In the genomic region with DNA sequence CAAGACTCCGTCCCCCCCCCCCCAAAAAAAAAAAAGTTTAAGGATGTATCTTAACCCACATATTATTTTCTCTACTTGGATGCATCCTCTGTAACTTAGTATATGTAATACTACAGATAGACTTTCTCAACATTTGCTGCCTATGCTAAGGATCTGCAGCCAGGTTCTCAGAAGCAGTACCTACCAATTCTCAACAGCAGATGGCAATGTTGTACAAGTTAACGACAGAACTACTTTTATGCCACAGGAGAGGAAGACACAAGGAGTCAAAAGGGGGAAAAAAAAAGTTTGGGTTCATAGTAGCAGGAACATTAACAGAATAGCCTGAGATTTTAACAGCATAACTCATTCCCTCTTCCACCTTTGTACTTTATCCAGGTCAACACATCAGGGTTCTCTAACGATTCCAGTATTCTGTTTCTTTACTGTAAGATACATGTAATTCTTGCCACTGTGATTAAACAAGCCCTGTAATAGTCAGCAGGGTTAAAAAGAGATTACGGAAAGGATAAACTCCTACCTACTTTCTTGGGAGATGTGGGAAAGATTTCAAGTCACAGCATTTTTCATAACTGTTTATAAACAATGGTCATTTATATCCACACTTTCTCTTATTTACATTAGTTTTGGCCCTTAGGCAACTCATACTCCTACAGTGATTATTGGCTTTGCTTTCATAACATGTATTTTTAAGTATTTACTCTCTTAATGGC, we compare ENCODE assay signal across 8 cellular contexts. TPM values are rescaled to one million over a fixed set of nuclear protein-coding genes. Genes with fewer than 3 reads are reported as not detected.
DNase-seq lines count a peak whose midpoint lies in the region; ATAC-seq and TF ChIP-seq lines count a peak whose summit lies in the region.

No MANE protein-coding gene starts in this region.

- no peak overlapping the region for H3K9ac ChIP-seq in neural cell (ENCODE audit: low read length)

- no peak for TF ChIP-seq EP300 in neural cell (conservative IDR thresholded peaks at IDR 0.05; ENCODE audit: poor library complexity, severe bottlenecking)

- H3K27ac Mint-ChIP-seq in HFFc6, result peak overlapping the region; percentile 48; the same call in 1 of the 2 replicates
- no peak overlapping the region for H3K27ac Mint-ChIP-seq in activated CD8-positive, alpha-beta T cell treated with anti-CD3 and anti-CD28 coated beads, Interleukin-2, amount 10 ng/mL, durations not matched to agents 7 days and 5 days

- no peaks in the 10 kb centered on the region for H3K9me3 Mint-ChIP-seq in HFFc6
- H3K9me3 Mint-ChIP-seq in activated CD8-positive, alpha-beta T cell treated with anti-CD3 and anti-CD28 coated beads, Interleukin-2, amount 10 ng/mL, durations not matched to agents 7 days and 5 days (ENCODE audit: insufficient read depth), result no peaks in the 10 kb centered on the region

- TF ChIP-seq CTCF in HFFc6 (IDR thresholded peaks at IDR 0.05) (peak; percentile 87), neural cell (IDR thresholded peaks at IDR 0.05; ENCODE audit: poor library complexity, severe bottlenecking) (peak; percentile 91)

- CTCF ChIA-PET in activated CD8-positive, alpha-beta T cell treated with anti-CD3 and anti-CD28 coated beads, Interleukin-2, amount 10 ng/mL, durations not matched to agents 7 days and 5 days (lab: Charles Lee), result interaction anchor here (0.7 to 11.1 kb wide), 14 partner anchors 9 to 363 kb away, joined by 3 to 216 read pairs (median 4); a partner anchor contains a TSS

- H3K36me3 ChIP-seq in neural cell (ENCODE audit: insufficient read depth, low read length), result peaks cover 15% of the 10 kb centered on the region

- no peaks in the 10 kb centered on the region for H3K27me3 Mint-ChIP-seq in HFFc6 (ENCODE audit: insufficient read depth)
- no peaks in the 10 kb centered on the region for H3K27me3 Mint-ChIP-seq in activated CD8-positive, alpha-beta T cell treated with anti-CD3 and anti-CD28 coated beads, Interleukin-2, amount 10 ng/mL, durations not matched to agents 7 days and 5 days (ENCODE audit: low read depth)

- TF ChIP-seq RAD21 in neural cell (conservative IDR thresholded peaks at IDR 0.05), result peak; percentile 94

- ATAC-seq in activated CD8-positive, alpha-beta T cell treated with anti-CD3 and anti-CD28 coated beads, Interleukin-2, amount 10 ng/mL, durations not matched to agents 7 days and 5 days, result peak; percentile 77
- ATAC-seq in HG03439 (IDR thresholded peaks at IDR 0.05; ENCODE audit: unreplicated experiment) (no peak), HG02870 (IDR thresholded peaks at IDR 0.05; ENCODE audit: unreplicated experiment) (no peak)

- H3K79me2 ChIP-seq in neural cell (replicated peaks; ENCODE audit: insufficient read depth, low read length), result no peaks in the 10 kb centered on the region

- no peak overlapping the region for H2AFZ ChIP-seq in neural cell (ENCODE audit: low read depth, low read length)

- peaks cover 29% of the 10 kb centered on the region for H3K36me3 Mint-ChIP-seq in HFFc6 (ENCODE audit: low read depth)
- H3K36me3 Mint-ChIP-seq in activated CD8-positive, alpha-beta T cell treated with anti-CD3 and anti-CD28 coated beads, Interleukin-2, amount 10 ng/mL, durations not matched to agents 7 days and 5 days (ENCODE audit: low read depth), result peaks cover 47% of the 10 kb centered on the region

- no peaks in the 10 kb centered on the region for H3K9me3 ChIP-seq in neural cell (ENCODE audit: low read length)

- no peak overlapping the region for H3K4me2 ChIP-seq in neural cell (ENCODE audit: low read length)

- peaks cover 24% of the 10 kb centered on the region for H3K4me1 Mint-ChIP-seq in HFFc6 (ENCODE audit: low read depth)
- peaks cover 20% of the 10 kb centered on the region for H3K4me1 Mint-ChIP-seq in activated CD8-positive, alpha-beta T cell treated with anti-CD3 and anti-CD28 coated beads, Interleukin-2, amount 10 ng/mL, durations not matched to agents 7 days and 5 days (ENCODE audit: low read depth)

- H3K27ac ChIP-seq in neural cell (ENCODE audit: low read length), result no peak overlapping the region

- H3K4me3 Mint-ChIP-seq in HFFc6, result no peak overlapping the region
- no peak overlapping the region for H3K4me3 Mint-ChIP-seq in activated CD8-positive, alpha-beta T cell treated with anti-CD3 and anti-CD28 coated beads, Interleukin-2, amount 10 ng/mL, durations not matched to agents 7 days and 5 days

- no peaks in the 10 kb centered on the region for H3K27me3 ChIP-seq in neural cell (ENCODE audit: insufficient read depth, low read depth, low read length)

- DNase-seq in COR-L47 (lab: John Stamatoyannopoulos, UW) (peak; percentile 45), HFFc6 (peak; percentile 71), NCI-H526 treated with DMSO at 0.1 percent for 48 hours (lab: John Stamatoyannopoulos, UW) (peak; percentile 43), fibroblast of peridontal ligament (ENCODE audit: extremely low read depth) (peak; percentile 90)
- peak; percentile 77 for DNase-seq in activated CD8-positive, alpha-beta T cell treated with anti-CD3 and anti-CD28 coated beads, Interleukin-2, amount 10 ng/mL, durations not matched to agents 7 days and 5 days

- H3F3A ChIP-seq in neural cell (ENCODE audit: insufficient read depth, low read length, poor library complexity, severe bottlenecking), result no peaks in the 10 kb centered on the region

- POLR2A ChIA-PET in activated CD8-positive, alpha-beta T cell treated with anti-CD3 and anti-CD28 coated beads, Interleukin-2, amount 10 ng/mL, durations not matched to agents 7 days and 5 days (lab: Charles Lee), result no interaction called here

- H4K20me1 ChIP-seq in neural cell (ENCODE audit: insufficient read depth), result no peaks in the 10 kb centered on the region

- H3K9me2 ChIP-seq in neural cell (ENCODE audit: insufficient read depth, low read length), result no peaks in the 10 kb centered on the region

- no peak overlapping the region for H3K4me3 ChIP-seq in neural cell (ENCODE audit: low read length)

TF ChIP-seq in neural cell, 6 proteins besides CTCF, POLR2A, EP300 and RAD21:
- TF ChIP-seq SMC3 (conservative IDR thresholded peaks at IDR 0.05; ENCODE audit: poor library complexity), result peak; percentile 98
- no peak for TF ChIP-seq TAF1 (IDR thresholded peaks at IDR 0.05; ENCODE audit: low read depth)

RNA-seq across cellular contexts. Expression of a gene that starts 5.7 kb away (rescaled TPM):
- 10 to 100 TPM; 67.6 to 79.4 (median 69.4) TPM for total RNA-seq in HFFc6 (2021; fragmentation: NEBNext Ultra II Directional; extraction: Animal tissue kit (Norgen Biotek cat#: 25700))
- total RNA-seq in activated CD8-positive, alpha-beta T cell treated with anti-CD3 and anti-CD28 coated beads, Interleukin-2, amount 10 ng/mL, durations not matched to agents 7 days and 5 days, result 10 to 100 TPM; 73.7 to 80.0 TPM
- 9.4 and 22.9 TPM in 2 replicates for polyA plus RNA-seq in neural cell
- polyA minus RNA-seq in neural cell, result 13.1 and 14.4 TPM in 2 replicates

RNA-seq across cellular contexts. Expression of a gene that starts 43.9 kb away (rescaled TPM):
- total RNA-seq in HFFc6 (2021; fragmentation: NEBNext Ultra II Directional; extraction: Animal tissue kit (Norgen Biotek cat#: 25700)), result 100 to 1,000 TPM; 370 to 494 (median 430) TPM
- total RNA-seq in activated CD8-positive, alpha-beta T cell treated with anti-CD3 and anti-CD28 coated beads, Interleukin-2, amount 10 ng/mL, durations not matched to agents 7 days and 5 days, result 100 to 1,000 TPM; 177 to 188 TPM
- 121 and 146 TPM in 2 replicates for polyA plus RNA-seq in neural cell
- polyA minus RNA-seq in neural cell, result 138 and 148 TPM in 2 replicates
